Comparison of ENCODE assay signal across 1 cellular context in the genomic region with DNA sequence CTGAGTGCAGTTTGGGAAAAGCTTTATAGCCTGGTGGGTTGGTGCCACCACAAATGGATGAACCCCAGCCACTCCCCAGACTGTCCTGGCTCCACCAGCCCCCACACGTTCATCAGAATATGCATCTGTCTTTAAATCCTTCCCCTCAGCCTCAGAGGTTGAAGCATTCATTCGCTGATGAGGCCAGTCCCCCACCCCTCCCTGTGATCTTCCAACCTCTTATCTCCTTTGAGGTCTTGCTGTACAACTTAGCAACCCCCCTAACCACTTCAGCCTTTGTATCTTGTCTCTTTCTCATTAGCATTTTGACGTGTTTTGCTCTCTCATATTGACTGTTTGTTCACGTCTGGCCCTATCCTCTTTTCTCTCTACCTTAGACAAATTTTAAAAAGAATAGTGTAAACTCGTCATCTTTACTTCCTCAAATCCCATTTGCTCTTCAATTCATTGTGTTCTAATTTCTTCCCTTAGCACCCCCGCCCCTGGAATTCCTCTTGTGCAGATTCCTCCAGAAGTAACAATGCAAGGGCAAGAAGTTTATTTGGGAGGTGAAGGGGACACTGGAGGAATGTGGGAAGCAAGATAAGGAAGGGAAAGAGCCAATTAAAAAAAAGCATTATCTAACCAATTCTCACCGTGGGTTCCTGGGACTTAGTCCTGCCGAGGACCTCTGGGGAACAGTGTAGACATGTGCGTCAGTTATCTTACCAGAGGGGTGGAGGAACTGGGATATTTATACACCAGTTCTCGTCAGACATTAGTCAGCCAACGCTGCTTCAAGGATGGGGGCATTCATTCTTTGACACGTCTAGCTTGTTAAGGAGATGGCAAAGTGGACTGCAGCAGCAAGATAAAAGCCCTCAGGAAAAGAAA.
TF ChIP-seq lines count a peak whose summit lies in the region.

No MANE protein-coding gene starts in this region.

TF ChIP-seq in GM12878, 131 proteins besides CTCF, POLR2A, EP300 and RAD21:
- TF ChIP-seq BACH1 (IDR thresholded peaks at IDR 0.05; ENCODE audit: borderline replicate concordance) (no peak), TARDBP (IDR thresholded peaks at IDR 0.05; ENCODE audit: borderline replicate concordance) (no peak), SMC3 (IDR thresholded peaks at IDR 0.05; ENCODE audit: borderline replicate concordance, low read length) (no peak), MXI1 (IDR thresholded peaks at IDR 0.05; ENCODE audit: low read depth, low read length) (no peak), CHD1 (IDR thresholded peaks at IDR 0.05; ENCODE audit: low read depth, low read length) (no peak), SREBF2 (IDR thresholded peaks at IDR 0.05; ENCODE audit: low read length) (no peak), ZNF622 (IDR thresholded peaks at IDR 0.05) (no peak), ETV6 (conservative IDR thresholded peaks at IDR 0.05 in 1 of 2, IDR thresholded peaks at IDR 0.05 in 1 of 2; ENCODE audit: borderline replicate concordance in 1 of 2, low read depth in 1 of 2) (no peak), TAF1 (IDR thresholded peaks at IDR 0.05; ENCODE audit: borderline replicate concordance, low read depth, low read length) (no peak)
- TF ChIP-seq, protein P1, sequence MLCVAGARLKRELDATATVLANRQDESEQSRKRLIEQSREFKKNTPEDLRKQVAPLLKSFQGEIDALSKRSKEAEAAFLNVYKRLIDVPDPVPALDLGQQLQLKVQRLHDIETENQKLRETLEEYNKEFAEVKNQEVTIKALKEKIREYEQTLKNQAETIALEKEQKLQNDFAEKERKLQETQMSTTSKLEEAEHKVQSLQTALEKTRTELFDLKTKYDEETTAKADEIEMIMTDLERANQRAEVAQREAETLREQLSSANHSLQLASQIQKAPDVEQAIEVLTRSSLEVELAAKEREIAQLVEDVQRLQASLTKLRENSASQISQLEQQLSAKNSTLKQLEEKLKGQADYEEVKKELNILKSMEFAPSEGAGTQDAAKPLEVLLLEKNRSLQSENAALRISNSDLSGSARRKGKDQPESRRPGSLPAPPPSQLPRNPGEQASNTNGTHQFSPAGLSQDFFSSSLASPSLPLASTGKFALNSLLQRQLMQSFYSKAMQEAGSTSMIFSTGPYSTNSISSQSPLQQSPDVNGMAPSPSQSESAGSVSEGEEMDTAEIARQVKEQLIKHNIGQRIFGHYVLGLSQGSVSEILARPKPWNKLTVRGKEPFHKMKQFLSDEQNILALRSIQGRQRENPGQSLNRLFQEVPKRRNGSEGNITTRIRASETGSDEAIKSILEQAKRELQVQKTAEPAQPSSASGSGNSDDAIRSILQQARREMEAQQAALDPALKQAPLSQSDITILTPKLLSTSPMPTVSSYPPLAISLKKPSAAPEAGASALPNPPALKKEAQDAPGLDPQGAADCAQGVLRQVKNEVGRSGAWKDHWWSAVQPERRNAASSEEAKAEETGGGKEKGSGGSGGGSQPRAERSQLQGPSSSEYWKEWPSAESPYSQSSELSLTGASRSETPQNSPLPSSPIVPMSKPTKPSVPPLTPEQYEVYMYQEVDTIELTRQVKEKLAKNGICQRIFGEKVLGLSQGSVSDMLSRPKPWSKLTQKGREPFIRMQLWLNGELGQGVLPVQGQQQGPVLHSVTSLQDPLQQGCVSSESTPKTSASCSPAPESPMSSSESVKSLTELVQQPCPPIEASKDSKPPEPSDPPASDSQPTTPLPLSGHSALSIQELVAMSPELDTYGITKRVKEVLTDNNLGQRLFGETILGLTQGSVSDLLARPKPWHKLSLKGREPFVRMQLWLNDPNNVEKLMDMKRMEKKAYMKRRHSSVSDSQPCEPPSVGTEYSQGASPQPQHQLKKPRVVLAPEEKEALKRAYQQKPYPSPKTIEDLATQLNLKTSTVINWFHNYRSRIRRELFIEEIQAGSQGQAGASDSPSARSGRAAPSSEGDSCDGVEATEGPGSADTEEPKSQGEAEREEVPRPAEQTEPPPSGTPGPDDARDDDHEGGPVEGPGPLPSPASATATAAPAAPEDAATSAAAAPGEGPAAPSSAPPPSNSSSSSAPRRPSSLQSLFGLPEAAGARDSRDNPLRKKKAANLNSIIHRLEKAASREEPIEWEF (IDR thresholded peaks at IDR 0.05; ENCODE audit: insufficient replicate concordance, low read depth, low read length) = no peak
- TF ChIP-seq, protein P2, sequence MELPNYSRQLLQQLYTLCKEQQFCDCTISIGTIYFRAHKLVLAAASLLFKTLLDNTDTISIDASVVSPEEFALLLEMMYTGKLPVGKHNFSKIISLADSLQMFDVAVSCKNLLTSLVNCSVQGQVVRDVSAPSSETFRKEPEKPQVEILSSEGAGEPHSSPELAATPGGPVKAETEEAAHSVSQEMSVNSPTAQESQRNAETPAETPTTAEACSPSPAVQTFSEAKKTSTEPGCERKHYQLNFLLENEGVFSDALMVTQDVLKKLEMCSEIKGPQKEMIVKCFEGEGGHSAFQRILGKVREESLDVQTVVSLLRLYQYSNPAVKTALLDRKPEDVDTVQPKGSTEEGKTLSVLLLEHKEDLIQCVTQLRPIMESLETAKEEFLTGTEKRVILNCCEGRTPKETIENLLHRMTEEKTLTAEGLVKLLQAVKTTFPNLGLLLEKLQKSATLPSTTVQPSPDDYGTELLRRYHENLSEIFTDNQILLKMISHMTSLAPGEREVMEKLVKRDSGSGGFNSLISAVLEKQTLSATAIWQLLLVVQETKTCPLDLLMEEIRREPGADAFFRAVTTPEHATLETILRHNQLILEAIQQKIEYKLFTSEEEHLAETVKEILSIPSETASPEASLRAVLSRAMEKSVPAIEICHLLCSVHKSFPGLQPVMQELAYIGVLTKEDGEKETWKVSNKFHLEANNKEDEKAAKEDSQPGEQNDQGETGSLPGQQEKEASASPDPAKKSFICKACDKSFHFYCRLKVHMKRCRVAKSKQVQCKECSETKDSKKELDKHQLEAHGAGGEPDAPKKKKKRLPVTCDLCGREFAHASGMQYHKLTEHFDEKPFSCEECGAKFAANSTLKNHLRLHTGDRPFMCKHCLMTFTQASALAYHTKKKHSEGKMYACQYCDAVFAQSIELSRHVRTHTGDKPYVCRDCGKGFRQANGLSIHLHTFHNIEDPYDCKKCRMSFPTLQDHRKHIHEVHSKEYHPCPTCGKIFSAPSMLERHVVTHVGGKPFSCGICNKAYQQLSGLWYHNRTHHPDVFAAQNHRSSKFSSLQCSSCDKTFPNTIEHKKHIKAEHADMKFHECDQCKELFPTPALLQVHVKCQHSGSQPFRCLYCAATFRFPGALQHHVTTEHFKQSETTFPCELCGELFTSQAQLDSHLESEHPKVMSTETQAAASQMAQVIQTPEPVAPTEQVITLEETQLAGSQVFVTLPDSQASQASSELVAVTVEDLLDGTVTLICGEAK (IDR thresholded peaks at IDR 0.05; ENCODE audit: borderline replicate concordance) = no peak
- TF ChIP-seq, protein P3, sequence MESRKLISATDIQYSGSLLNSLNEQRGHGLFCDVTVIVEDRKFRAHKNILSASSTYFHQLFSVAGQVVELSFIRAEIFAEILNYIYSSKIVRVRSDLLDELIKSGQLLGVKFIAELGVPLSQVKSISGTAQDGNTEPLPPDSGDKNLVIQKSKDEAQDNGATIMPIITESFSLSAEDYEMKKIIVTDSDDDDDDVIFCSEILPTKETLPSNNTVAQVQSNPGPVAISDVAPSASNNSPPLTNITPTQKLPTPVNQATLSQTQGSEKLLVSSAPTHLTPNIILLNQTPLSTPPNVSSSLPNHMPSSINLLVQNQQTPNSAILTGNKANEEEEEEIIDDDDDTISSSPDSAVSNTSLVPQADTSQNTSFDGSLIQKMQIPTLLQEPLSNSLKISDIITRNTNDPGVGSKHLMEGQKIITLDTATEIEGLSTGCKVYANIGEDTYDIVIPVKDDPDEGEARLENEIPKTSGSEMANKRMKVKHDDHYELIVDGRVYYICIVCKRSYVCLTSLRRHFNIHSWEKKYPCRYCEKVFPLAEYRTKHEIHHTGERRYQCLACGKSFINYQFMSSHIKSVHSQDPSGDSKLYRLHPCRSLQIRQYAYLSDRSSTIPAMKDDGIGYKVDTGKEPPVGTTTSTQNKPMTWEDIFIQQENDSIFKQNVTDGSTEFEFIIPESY (IDR thresholded peaks at IDR 0.05) = no peak
- TF ChIP-seq, protein P4, sequence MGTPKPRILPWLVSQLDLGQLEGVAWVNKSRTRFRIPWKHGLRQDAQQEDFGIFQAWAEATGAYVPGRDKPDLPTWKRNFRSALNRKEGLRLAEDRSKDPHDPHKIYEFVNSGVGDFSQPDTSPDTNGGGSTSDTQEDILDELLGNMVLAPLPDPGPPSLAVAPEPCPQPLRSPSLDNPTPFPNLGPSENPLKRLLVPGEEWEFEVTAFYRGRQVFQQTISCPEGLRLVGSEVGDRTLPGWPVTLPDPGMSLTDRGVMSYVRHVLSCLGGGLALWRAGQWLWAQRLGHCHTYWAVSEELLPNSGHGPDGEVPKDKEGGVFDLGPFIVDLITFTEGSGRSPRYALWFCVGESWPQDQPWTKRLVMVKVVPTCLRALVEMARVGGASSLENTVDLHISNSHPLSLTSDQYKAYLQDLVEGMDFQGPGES (IDR thresholded peaks at IDR 0.05) = no peak
